1 cellular context compared by ENCODE assay signal in genomic region chr3:136740351-136740957, GRCh38.
A peak's percentile ranks its signal among the peaks of the same experiment; 100 is the strongest.
TF ChIP-seq lines count a peak whose summit lies in the region.

No MANE protein-coding gene starts in this region.

TF ChIP-seq in HepG2, 621 proteins besides CTCF, POLR2A, EP300 and RAD21 (continued from another document):
- no peak for TF ChIP-seq TAF15 (IDR thresholded peaks at IDR 0.05; ENCODE audit: low read depth, low read length, poor library complexity, severe bottlenecking)
- TF ChIP-seq ZNF121 (CRISPR knock-in tag; IDR thresholded peaks at IDR 0.05): peak; percentile 42; the same call in 1 of the 2 replicates
- peak; percentile 45; the same call in 1 of the 2 replicates for TF ChIP-seq GATAD2A (CRISPR knock-in tag; IDR thresholded peaks at IDR 0.05)
- no peak for TF ChIP-seq HOXA7 (CRISPR knock-in tag; IDR thresholded peaks at IDR 0.05)
- peak; percentile 69 for TF ChIP-seq CEBPG (CRISPR knock-in tag; IDR thresholded peaks at IDR 0.05)
- TF ChIP-seq SNRNP70 (IDR thresholded peaks at IDR 0.05; ENCODE audit: low read depth, low read length): no peak
- TF ChIP-seq E2F5 (CRISPR knock-in tag; conservative IDR thresholded peaks at IDR 0.05): no peak
- peak; percentile 62 for TF ChIP-seq NR2F6 (IDR thresholded peaks at IDR 0.05)
- no peak for TF ChIP-seq NR2F6 (CRISPR knock-in tag; IDR thresholded peaks at IDR 0.05)
- TF ChIP-seq ZBTB4 (CRISPR knock-in tag; IDR thresholded peaks at IDR 0.05; ENCODE audit: borderline replicate concordance): no peak
- peak; percentile 51; the same call in 1 of the 2 replicates for TF ChIP-seq CEBPB (IDR thresholded peaks at IDR 0.05; ENCODE audit: borderline replicate concordance, low read depth, low read length)
- no peak for TF ChIP-seq NAIF1 (CRISPR knock-in tag; IDR thresholded peaks at IDR 0.05; ENCODE audit: borderline replicate concordance)
- TF ChIP-seq CBX1 (IDR thresholded peaks at IDR 0.05; ENCODE audit: low read depth): no peak
- TF ChIP-seq ZNF672 (CRISPR knock-in tag; IDR thresholded peaks at IDR 0.05): no peak
- TF ChIP-seq RARA (CRISPR knock-in tag; IDR thresholded peaks at IDR 0.05): peak; percentile 25; the same call in 1 of the 2 replicates
- TF ChIP-seq ZNF660 (CRISPR knock-in tag; IDR thresholded peaks at IDR 0.05; ENCODE audit: borderline replicate concordance, low read depth): no peak
- TF ChIP-seq SOX6 (IDR thresholded peaks at IDR 0.05): no peak
- TF ChIP-seq SOX6 (CRISPR knock-in tag; IDR thresholded peaks at IDR 0.05): peak; percentile 48; the same call in 1 of the 2 replicates
- TF ChIP-seq ZMYM4 (CRISPR knock-in tag; IDR thresholded peaks at IDR 0.05): peak; percentile 58
- TF ChIP-seq CC2D1A (CRISPR knock-in tag; IDR thresholded peaks at IDR 0.05): no peak
- TF ChIP-seq ZNF460 (CRISPR knock-in tag; IDR thresholded peaks at IDR 0.05; ENCODE audit: borderline replicate concordance): peak; percentile 21; the same call in 1 of the 2 replicates
- no peak for TF ChIP-seq SOX13 (IDR thresholded peaks at IDR 0.05)
- TF ChIP-seq SOX13 (CRISPR knock-in tag; conservative IDR thresholded peaks at IDR 0.05 in 1 of 2, IDR thresholded peaks at IDR 0.05 in 1 of 2): peak in 1 of 2 experiments; percentile 48; a peak in 2 of 4 replicates
- TF ChIP-seq TBL1XR1 (IDR thresholded peaks at IDR 0.05; ENCODE audit: borderline replicate concordance, low read length, partially characterized antibody): no peak
